Comparison of ENCODE assay signal across 19 cellular contexts in the genomic region with DNA sequence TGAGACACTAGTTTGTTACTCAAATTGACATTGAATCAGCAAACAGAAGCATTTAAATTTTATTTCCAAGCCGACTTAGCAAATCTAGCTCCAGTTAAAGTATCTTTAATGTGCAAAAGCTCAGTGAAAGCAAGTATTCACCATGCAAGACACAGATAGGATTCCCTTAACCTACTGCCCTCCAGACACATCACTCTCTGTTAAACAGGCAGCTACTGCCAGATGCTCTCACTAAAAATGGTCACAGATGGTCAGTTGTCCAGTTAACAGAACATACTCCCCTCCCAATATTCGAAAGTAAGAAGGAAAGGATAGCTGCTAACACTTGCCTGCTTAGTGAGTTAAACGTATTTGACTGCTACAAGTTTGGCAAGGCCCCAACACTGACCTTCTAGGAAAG.
DNase-seq lines count a peak whose midpoint lies in the region; ATAC-seq, FAIRE-seq and TF ChIP-seq lines count a peak whose summit lies in the region.
"Had no signal": no experiment of that assay in that cellular context is flagged by ENCODE, and none has a peak within 500 bp of the region (broad histone marks: within the 10 kb centered on the region; RNA-seq: fewer than 3 reads in every experiment).

No MANE protein-coding gene starts in this region.

- H3K4me1 ChIP-seq in SK-N-SH (ENCODE audit: control insufficient read depth in 1 of 2, insufficient read depth in 2 of 2, low read depth in 1 of 2, low read length in 1 of 2) (peaks cover 0 to 15% of the 10 kb centered on the region in 2 experiments; a peak in 2 of 4 replicates), trophoblast cell (ENCODE audit: control insufficient read depth in 1 of 2, insufficient read depth in 2 of 2, low read length in 2 of 2) (peaks cover 2 to 3% of the 10 kb centered on the region in 2 experiments), upper lobe of left lung (no peaks in the 10 kb centered on the region)
- H3K4me1 ChIP-seq: HAP-1, Peyer's patch had no signal

- POLR2A ChIA-PET in SK-N-SH (lab: Yijun Ruan, JAX) = interaction anchor here (1.0 kb wide), 2 partner anchors 10 to 76 kb away, joined by 3 read pairs; no protein-coding TSS in a partner anchor

- no peak overlapping the region for H2AK5ac ChIP-seq in trophoblast cell (ENCODE audit: low read length)

- no peak for ATAC-seq in upper lobe of left lung (ENCODE audit: low FRiP score in 2 of 2)
- ATAC-seq: GM12878 had no signal

- no peak overlapping the region for H2AFZ ChIP-seq in SK-N-SH (ENCODE audit: low read depth)
- H2AFZ ChIP-seq in trophoblast cell (ENCODE audit: insufficient read depth, low read length, poor library complexity) = no peak overlapping the region
- H2AFZ ChIP-seq: GM23248 had no signal

- H2BK5ac ChIP-seq in trophoblast cell (ENCODE audit: low read depth, low read length, poor library complexity) = no peak overlapping the region

- peak; percentile 60 for DNase-seq in SK-N-SH
- peak; percentile 89 for DNase-seq in left kidney (ENCODE audit: low read depth, low spot score)
- no peak for DNase-seq in trophoblast cell
- DNase-seq in GM13977 (ENCODE audit: low spot score) = no peak
- DNase-seq in DMS 273 treated with DMSO at 0.1 percent for 48 hours (lab: John Stamatoyannopoulos, UW) = no peak
- no peak for DNase-seq in upper lobe of left lung
- DNase-seq: COR-L47, DMS79 treated with DMSO at 0.1 percent for 48 hours, GM23248, KBM-7, NCI-H1092, NCI-H1436 treated with DMSO at 0.1 percent for 48 hours, NCI-H1930, NCI-H510A, Peyer's patch had no signal

- H3K9me3 ChIP-seq in SK-N-SH (no peaks in the 10 kb centered on the region), trophoblast cell (ENCODE audit: insufficient read depth, low read depth, low read length) (no peaks in the 10 kb centered on the region), upper lobe of left lung (no peaks in the 10 kb centered on the region)
- H3K9me3 ChIP-seq: BE2C, HAP-1, Peyer's patch had no signal

- no peak overlapping the region for H2BK120ac ChIP-seq in trophoblast cell (ENCODE audit: insufficient read depth, low read length, poor library complexity)

- H3K4ac ChIP-seq in trophoblast cell (ENCODE audit: low read depth, low read length) = no peak overlapping the region

- H4K20me1 ChIP-seq in SK-N-SH (ENCODE audit: insufficient read depth) = no peaks in the 10 kb centered on the region

- no peak overlapping the region for H3K4me2 ChIP-seq in SK-N-SH
- no peak overlapping the region for H3K4me2 ChIP-seq in trophoblast cell (ENCODE audit: low read length)

- TF ChIP-seq CTCF in SK-N-SH (IDR thresholded peaks at IDR 0.05) = no peak
- TF ChIP-seq CTCF in GM13977 (IDR thresholded peaks at IDR 0.05; ENCODE audit: extremely low read depth, insufficient read depth, missing control alignments) = no peak
- TF ChIP-seq CTCF in upper lobe of left lung (IDR thresholded peaks at IDR 0.05) = no peak

- H3K18ac ChIP-seq in trophoblast cell (ENCODE audit: low read length) = no peak overlapping the region

- H2BK12ac ChIP-seq in trophoblast cell (ENCODE audit: low read length) = no peak overlapping the region

- no peak; the same call in 1 of the 2 replicates for TF ChIP-seq RAD21 in SK-N-SH (IDR thresholded peaks at IDR 0.05; ENCODE audit: low read length)

- no peak for TF ChIP-seq POLR2A in upper lobe of left lung (IDR thresholded peaks at IDR 0.05)

- H3K23ac ChIP-seq in trophoblast cell (ENCODE audit: low read length) = peak overlapping the region; percentile 30

- no peak overlapping the region for H3K9ac ChIP-seq in SK-N-SH
- no peak overlapping the region for H3K9ac ChIP-seq in trophoblast cell (ENCODE audit: low read length)
- H3K9ac ChIP-seq: GM23248 had no signal

- no peak overlapping the region for H3K4me3 ChIP-seq in SK-N-SH (ENCODE audit: low read depth in 2 of 2, low read length in 1 of 2)
- no peak overlapping the region for H3K4me3 ChIP-seq in trophoblast cell (ENCODE audit: low read depth, low read length)
- H3K4me3 ChIP-seq in upper lobe of left lung = no peak overlapping the region
- H3K4me3 ChIP-seq: GM12878, GM23248, HAP-1, Peyer's patch had no signal

- H4K91ac ChIP-seq in trophoblast cell (ENCODE audit: low read depth, low read length) = no peak overlapping the region

- H3K79me1 ChIP-seq in trophoblast cell (ENCODE audit: low read length) = no peaks in the 10 kb centered on the region

- H3K27me3 ChIP-seq in SK-N-SH (ENCODE audit: insufficient read depth) = no peaks in the 10 kb centered on the region
- H3K27me3 ChIP-seq in trophoblast cell (ENCODE audit: insufficient read depth, low read length) = no peaks in the 10 kb centered on the region
- H3K27me3 ChIP-seq in upper lobe of left lung = no peaks in the 10 kb centered on the region
- H3K27me3 ChIP-seq: BE2C, Peyer's patch had no signal

- TF ChIP-seq EP300 in SK-N-SH (IDR thresholded peaks at IDR 0.05; ENCODE audit: borderline replicate concordance in 1 of 2, low read depth in 1 of 2, low read length in 1 of 2) (peak in 1 of 2 experiments; percentile 32; a peak in 1 of 4 replicates), upper lobe of left lung (IDR thresholded peaks at IDR 0.05) (no peak)

- in situ Hi-C loops in GM13977 (cut with MboI; ENCODE audit: low pct_unique_long_range_greater_than_20kb, low sequenced_read_pairs, unreplicated experiment) = no loop called here

- H4K8ac ChIP-seq in trophoblast cell (ENCODE audit: low read depth, low read length) = no peak overlapping the region

- WGBS in SK-N-SH (ENCODE audit: low lambda C conversion rate) = 59% methylated on average over 3 of the region's 3 CpGs
- WGBS in trophoblast cell (ENCODE audit: extremely low coverage, insufficient coverage, insufficient read length) = no CpG with 5 or more reads among the region's 3 CpGs
- 62 to 78% methylated on average over 3 of the region's 3 CpGs for WGBS in upper lobe of left lung, 2 donors

- no peak overlapping the region for H3K14ac ChIP-seq in trophoblast cell (ENCODE audit: low read length)

- no peak overlapping the region for H4K12ac ChIP-seq in trophoblast cell (ENCODE audit: low read depth, low read length)

- H3K79me2 ChIP-seq in SK-N-SH (ENCODE audit: insufficient read depth) = no peaks in the 10 kb centered on the region
- no peaks in the 10 kb centered on the region for H3K79me2 ChIP-seq in trophoblast cell (ENCODE audit: control insufficient read depth, insufficient read depth, low read length, poor library complexity)

- peaks cover 4% of the 10 kb centered on the region; the same call in 1 of the 2 replicates for H3K9me2 ChIP-seq in SK-N-SH

- H3F3A ChIP-seq in SK-N-SH (replicated peaks; ENCODE audit: insufficient read depth) = peaks cover 3% of the 10 kb centered on the region

- peak; percentile 3 for FAIRE-seq in G401.6 (lab: Jason Lieb, UNC)
- FAIRE-seq: GM12878 had no signal

- H3K36me3 ChIP-seq in SK-N-SH (replicated peaks in 1 of 2; ENCODE audit: control insufficient read depth in 1 of 2, insufficient read depth in 2 of 2, low read length in 1 of 2) (peaks cover 0 to 17% of the 10 kb centered on the region in 2 experiments), trophoblast cell (ENCODE audit: control insufficient read depth in 1 of 2, insufficient read depth in 2 of 2, low read length in 2 of 2) (peaks cover 30 to 33% of the 10 kb centered on the region in 2 experiments), upper lobe of left lung (no peaks in the 10 kb centered on the region)
- H3K36me3 ChIP-seq: HAP-1, Peyer's patch had no signal

- CTCF ChIA-PET in SK-N-SH (lab: Yijun Ruan, JAX) = interaction anchor here (0.7 to 2.0 kb wide), 9 partner anchors 21 to 228 kb away, joined by 3 to 9 read pairs (median 3); no protein-coding TSS in a partner anchor

- peak overlapping the region in 1 of 2 experiments; percentile 89; a peak in 2 of 4 replicates for H3K27ac ChIP-seq in SK-N-SH (ENCODE audit: low read depth in 2 of 2, low read length in 1 of 2)
- H3K27ac ChIP-seq in trophoblast cell (ENCODE audit: low read depth, low read length) = no peak overlapping the region
- H3K27ac ChIP-seq in upper lobe of left lung = no peak overlapping the region
- H3K27ac ChIP-seq: GM23248, Peyer's patch had no signal

TF ChIP-seq in SK-N-SH, 30 proteins besides CTCF, POLR2A, EP300 and RAD21:
- no peak for TF ChIP-seq FOXM1 (IDR thresholded peaks at IDR 0.05; ENCODE audit: low read depth)
- TF ChIP-seq CHD2 (IDR thresholded peaks at IDR 0.05; ENCODE audit: low read length, partially characterized antibody) = peak; percentile 16
TF ChIP-seq in SK-N-SH: peak in this region for 1.

Comparison
In these comparisons a context has a peak if more than half of its experiments do, and no peak if none do; other contexts are left out.
1. DNase-seq: peak in SK-N-SH (single experiment) and left kidney (single experiment); none in trophoblast cell (0 of 2), GM13977 (single experiment), DMS 273 treated with DMSO at 0.1 percent for 48 hours (single experiment) and upper lobe of left lung (0 of 2).